Comparison of ENCODE assay signal across 19 cellular contexts in genomic region chr6:124495316-124496176, GRCh38.
A peak's percentile ranks its signal among the peaks of the same experiment; 100 is the strongest.
DNase-seq lines count a peak whose midpoint lies in the region; ATAC-seq and TF ChIP-seq lines count a peak whose summit lies in the region.
"Had no signal": no experiment of that assay in that cellular context is flagged by ENCODE, and none has a peak within 500 bp of the region (broad histone marks: within the 10 kb centered on the region; RNA-seq: fewer than 3 reads in every experiment).

No MANE protein-coding gene starts in this region.

- H3K9me3 Mint-ChIP-seq in GM23338, result no peaks in the 10 kb centered on the region
- no peaks in the 10 kb centered on the region for H3K9me3 Mint-ChIP-seq in WTC11
- no peaks in the 10 kb centered on the region for H3K9me3 Mint-ChIP-seq in chondrocyte (ENCODE audit: low read depth)
- H3K9me3 Mint-ChIP-seq in glutamatergic neuron (ENCODE audit: unreplicated experiment), result no peaks in the 10 kb centered on the region

- peaks cover 17% of the 10 kb centered on the region for H3K4me1 Mint-ChIP-seq in GM23338
- H3K4me1 Mint-ChIP-seq in WTC11, result peaks cover 17% of the 10 kb centered on the region
- peaks cover 24% of the 10 kb centered on the region for H3K4me1 Mint-ChIP-seq in chondrocyte (ENCODE audit: low read depth)
- H3K4me1 Mint-ChIP-seq in glutamatergic neuron (ENCODE audit: low read depth, unreplicated experiment), result no peaks in the 10 kb centered on the region
- H3K4me1 Mint-ChIP-seq: B cell, CD14-positive monocyte had no signal

- H3K4me3 Mint-ChIP-seq in GM23338 (no peak overlapping the region), WTC11 (no peak overlapping the region), chondrocyte (ENCODE audit: unreplicated experiment) (no peak overlapping the region), glutamatergic neuron (ENCODE audit: unreplicated experiment) (no peak overlapping the region)
- H3K4me3 Mint-ChIP-seq: B cell, CD14-positive monocyte had no signal

- no peaks in the 10 kb centered on the region for H4K20me1 ChIP-seq in GM23338 (replicated peaks; ENCODE audit: insufficient read depth)
- H4K20me1 ChIP-seq in PC-3 (ENCODE audit: low read length), result no peaks in the 10 kb centered on the region

- H3K27ac ChIP-seq in GM23338 (ENCODE audit: low read depth) (no peak overlapping the region), PC-3 (ENCODE audit: low read length) (no peak overlapping the region)
- H3K27ac ChIP-seq: RWPE1 had no signal

- H3F3A ChIP-seq in GM23338 (replicated peaks; ENCODE audit: low read depth) (no peaks in the 10 kb centered on the region), PC-3 (ENCODE audit: low read length, unreplicated experiment) (no peaks in the 10 kb centered on the region)

- H2AFZ ChIP-seq in GM23338 (no peak overlapping the region), PC-3 (ENCODE audit: low read length) (no peak overlapping the region)

- H3K9me3 ChIP-seq in PC-3 (ENCODE audit: low read length), result no peaks in the 10 kb centered on the region
- H3K9me3 ChIP-seq: SK-N-SH had no signal

- peaks cover 12% of the 10 kb centered on the region; the same call in 1 of the 2 replicates for H3K4me1 ChIP-seq in GM23338 (ENCODE audit: insufficient read depth)
- no peaks in the 10 kb centered on the region for H3K4me1 ChIP-seq in PC-3 (ENCODE audit: insufficient read depth, low read length)

- H3K27me3 Mint-ChIP-seq in GM23338 (ENCODE audit: insufficient read depth, low read depth, poor library complexity), result no peaks in the 10 kb centered on the region
- no peaks in the 10 kb centered on the region for H3K27me3 Mint-ChIP-seq in WTC11 (ENCODE audit: low read depth)
- H3K27me3 Mint-ChIP-seq in chondrocyte (ENCODE audit: low read depth), result no peaks in the 10 kb centered on the region
- H3K27me3 Mint-ChIP-seq in glutamatergic neuron (ENCODE audit: unreplicated experiment), result no peaks in the 10 kb centered on the region
- H3K27me3 Mint-ChIP-seq: B cell had no signal

- H3K79me2 ChIP-seq in GM23338 (replicated peaks; ENCODE audit: insufficient read depth) (no peaks in the 10 kb centered on the region), PC-3 (ENCODE audit: low read length) (no peaks in the 10 kb centered on the region)

- no peak overlapping the region for H3K4me2 ChIP-seq in GM23338
- no peak overlapping the region for H3K4me2 ChIP-seq in PC-3 (ENCODE audit: low read length)
- H3K4me2 ChIP-seq: SK-N-SH had no signal

- TF ChIP-seq CTCF in GM23338 (conservative IDR thresholded peaks at IDR 0.05; ENCODE audit: low read depth in 2 of 2) (no peak), WTC11 (IDR thresholded peaks at IDR 0.05) (no peak), chondrocyte (IDR thresholded peaks at IDR 0.05) (no peak), PC-3 (conservative IDR thresholded peaks at IDR 0.05; ENCODE audit: low read depth, low read length) (no peak), glutamatergic neuron (IDR thresholded peaks at IDR 0.05; ENCODE audit: partially characterized antibody, unreplicated experiment) (no peak)

- CTCF ChIA-PET in WTC11 (lab: Charles Lee), result no interaction called here
- CTCF ChIA-PET in PC-3 (lab: Charles Lee), result no interaction called here

- intact Hi-C loops in PC-3 (cut with micrococcal nuclease), result no loop called here

- H3K4me3 ChIP-seq in GM23338 (no peak overlapping the region), PC-3 (ENCODE audit: low read length) (no peak overlapping the region)

- 0 out of 3 replicates have a peak, but pooled peaks have one; percentile 28 for ATAC-seq in GM23338
- ATAC-seq in WTC11, result peak; percentile 71
- ATAC-seq in PC-3, result no peak
- ATAC-seq in HG02571 (IDR thresholded peaks at IDR 0.05; ENCODE audit: unreplicated experiment), result no peak
- ATAC-seq in HG03280 (IDR thresholded peaks at IDR 0.05; ENCODE audit: unreplicated experiment), result no peak

- no peak overlapping the region for H3K9ac ChIP-seq in PC-3 (ENCODE audit: low read length)
- H3K9ac ChIP-seq: SK-N-SH had no signal

- H3K36me3 ChIP-seq in GM23338 (ENCODE audit: insufficient read depth) (no peaks in the 10 kb centered on the region), PC-3 (ENCODE audit: low read depth, low read length) (no peaks in the 10 kb centered on the region)

- H3K27ac Mint-ChIP-seq in GM23338, result no peak overlapping the region
- H3K27ac Mint-ChIP-seq in WTC11, result no peak overlapping the region; the same call in 1 of the 2 replicates
- peak overlapping the region; percentile 50 for H3K27ac Mint-ChIP-seq in chondrocyte (ENCODE audit: unreplicated experiment)
- H3K27ac Mint-ChIP-seq in glutamatergic neuron (ENCODE audit: unreplicated experiment), result no peak overlapping the region
- H3K27ac Mint-ChIP-seq: B cell, CD14-positive monocyte had no signal

- DNase-seq in GM23338 (ENCODE audit: low spot score) (no peak), WTC11 (ENCODE audit: low spot score) (no peak), chondrocyte (ENCODE audit: low spot score) (no peak), pons (ENCODE audit: low spot score) (peak; percentile 11), PC-3 (no peak), glutamatergic neuron (no peak)
- DNase-seq: DMS53, EL, KG1, NCI-H146, NCI-H2029, NCI-H526, SHP77 treated with DMSO at 0.1 percent for 48 hours, SK-N-SH had no signal

- POLR2A ChIA-PET in WTC11 (lab: Charles Lee) (no interaction called here), PC-3 (lab: Charles Lee; ENCODE audit: unreplicated experiment) (no interaction called here)

- BruUV-seq in PC-3 (replicated peaks; lab: Mats Ljungman, UMichigan), result no TSS peak

- H3K9me2 ChIP-seq in GM23338 (ENCODE audit: insufficient read depth) (no peaks in the 10 kb centered on the region), PC-3 (replicated peaks; ENCODE audit: low read length) (no peaks in the 10 kb centered on the region)
- H3K9me2 ChIP-seq: SK-N-SH had no signal

- no peaks in the 10 kb centered on the region for H3K27me3 ChIP-seq in GM23338 (ENCODE audit: insufficient read depth)
- H3K27me3 ChIP-seq in PC-3 (ENCODE audit: low read length), result no peaks in the 10 kb centered on the region

- H3K36me3 Mint-ChIP-seq in GM23338 (ENCODE audit: low read depth) (no peaks in the 10 kb centered on the region), WTC11 (no peaks in the 10 kb centered on the region), chondrocyte (ENCODE audit: low read depth) (no peaks in the 10 kb centered on the region), glutamatergic neuron (ENCODE audit: unreplicated experiment) (no peaks in the 10 kb centered on the region)
- H3K36me3 Mint-ChIP-seq: CD14-positive monocyte had no signal

TF ChIP-seq in GM23338, 12 proteins besides CTCF, POLR2A, EP300 and RAD21:
- TF ChIP-seq CREB1 (CRISPR knock-in tag; IDR thresholded peaks at IDR 0.05; ENCODE audit: low read depth) (no peak), POLR2AphosphoS5 (IDR thresholded peaks at IDR 0.05; ENCODE audit: low read depth) (no peak), ETS1 (IDR thresholded peaks at IDR 0.05) (no peak)

TF ChIP-seq in WTC11, 78 proteins besides CTCF, POLR2A, EP300 and RAD21 (continues in another document):
- TF ChIP-seq TEAD4 (CRISPR knock-in tag; IDR thresholded peaks at IDR 0.05) (no peak), ETV6 (CRISPR knock-in tag; IDR thresholded peaks at IDR 0.05) (no peak), ZNF263 (CRISPR knock-in tag; IDR thresholded peaks at IDR 0.05; ENCODE audit: low read depth) (no peak), ZNF219 (CRISPR knock-in tag; IDR thresholded peaks at IDR 0.05; ENCODE audit: borderline replicate concordance) (no peak), TP53 (CRISPR knock-in tag; IDR thresholded peaks at IDR 0.05) (no peak), E2F4 (CRISPR knock-in tag; IDR thresholded peaks at IDR 0.05; ENCODE audit: borderline replicate concordance, low read depth) (no peak), E2F5 (CRISPR knock-in tag; IDR thresholded peaks at IDR 0.05) (no peak), GRHL2 (CRISPR knock-in tag; IDR thresholded peaks at IDR 0.05; ENCODE audit: insufficient replicate concordance, severe bottlenecking) (no peak), AR (CRISPR knock-in tag; IDR thresholded peaks at IDR 0.05) (no peak), ZNF138 (CRISPR knock-in tag; conservative IDR thresholded peaks at IDR 0.05) (no peak), RORB (CRISPR knock-in tag; IDR thresholded peaks at IDR 0.05) (no peak), GABPB1 (CRISPR knock-in tag; IDR thresholded peaks at IDR 0.05) (no peak)

Comparison
In these comparisons a context has a peak if more than half of its experiments do, and no peak if none do; other contexts are left out.
1. ATAC-seq: peak in GM23338 (single experiment) and WTC11 (single experiment); none in PC-3 (single experiment), HG02571 (single experiment) and HG03280 (single experiment).